ENCODE assay signal across 20 cellular contexts in genomic region chr11:61711037-61711436, GRCh38. TPM values are rescaled to one million over a fixed set of nuclear protein-coding genes. Genes with fewer than 3 reads are reported as not detected.
"Had no signal": no experiment of that assay in that cellular context is flagged by ENCODE, and none has a peak within 500 bp of the region (broad histone marks: within the 10 kb centered on the region; RNA-seq: fewer than 3 reads in every experiment).

No MANE protein-coding gene starts in this region.

- H3K27ac ChIP-seq: coronary artery, neutrophil, spleen, thoracic aorta, transverse colon, uterus had no signal

- H3K4me3 ChIP-seq: coronary artery, heart left ventricle, lung, spleen, thoracic aorta, transverse colon, uterus had no signal

- H3K4me1 Mint-ChIP-seq: stimulated activated naive CD8-positive, alpha-beta T cell treated with anti-CD3 and anti-CD28 coated beads, Interleukin-15, amount 100 ng/mL, for 72 hours had no signal

- H3K36me3 Mint-ChIP-seq: natural killer cell treated with Interleukin-12 subunit alpha and Interleukin-12 subunit beta and Interleukin-15 and Interleukin-18, amount 100 ng/mL, for 72 hours; stimulated activated naive B cell treated with anti-CD40 and anti-IgM and Interleukin-4, amounts not matched to agents 10 μg/mL and 1 μg/mL and 100 μg/mL, for 72 hours had no signal

- H3K36me3 ChIP-seq: heart left ventricle, neutrophil, spleen, thoracic aorta, transverse colon, uterus had no signal

- H3K4me1 ChIP-seq: uterus had no signal

- H3K9me3 ChIP-seq: heart left ventricle, neutrophil, spleen, thoracic aorta, transverse colon, uterus had no signal

- H3K27me3 ChIP-seq: heart left ventricle, neutrophil, spleen, transverse colon, uterus had no signal

- H3K4me3 Mint-ChIP-seq: natural killer cell treated with Interleukin-12 subunit alpha and Interleukin-12 subunit beta and Interleukin-15 and Interleukin-18, amount 100 ng/mL, for 72 hours; stimulated activated naive B cell treated with anti-CD40 and anti-IgM and Interleukin-4, amounts not matched to agents 10 μg/mL and 1 μg/mL and 100 μg/mL, for 72 hours; stimulated activated naive CD8-positive, alpha-beta T cell treated with anti-CD3 and anti-CD28 coated beads, Interleukin-15, amount 100 ng/mL, for 72 hours had no signal

- ATAC-seq: heart left ventricle; left colon; left ventricle myocardium superior; natural killer cell treated with Interleukin-12 subunit alpha and Interleukin-12 subunit beta and Interleukin-15 and Interleukin-18, amount 100 ng/mL, for 72 hours; sciatic nerve; stimulated activated naive B cell treated with anti-CD40 and anti-IgM and Interleukin-4, amounts not matched to agents 10 μg/mL and 1 μg/mL and 100 μg/mL, for 72 hours; stimulated activated naive CD8-positive, alpha-beta T cell treated with anti-CD3 and anti-CD28 coated beads, Interleukin-15, amount 100 ng/mL, for 72 hours had no signal

- H3K9me3 Mint-ChIP-seq: natural killer cell treated with Interleukin-12 subunit alpha and Interleukin-12 subunit beta and Interleukin-15 and Interleukin-18, amount 100 ng/mL, for 72 hours; stimulated activated naive B cell treated with anti-CD40 and anti-IgM and Interleukin-4, amounts not matched to agents 10 μg/mL and 1 μg/mL and 100 μg/mL, for 72 hours; stimulated activated naive CD8-positive, alpha-beta T cell treated with anti-CD3 and anti-CD28 coated beads, Interleukin-15, amount 100 ng/mL, for 72 hours had no signal

- H3K27me3 Mint-ChIP-seq: stimulated activated naive CD8-positive, alpha-beta T cell treated with anti-CD3 and anti-CD28 coated beads, Interleukin-15, amount 100 ng/mL, for 72 hours had no signal

- H3K27ac Mint-ChIP-seq: natural killer cell treated with Interleukin-12 subunit alpha and Interleukin-12 subunit beta and Interleukin-15 and Interleukin-18, amount 100 ng/mL, for 72 hours; stimulated activated naive B cell treated with anti-CD40 and anti-IgM and Interleukin-4, amounts not matched to agents 10 μg/mL and 1 μg/mL and 100 μg/mL, for 72 hours; stimulated activated naive CD8-positive, alpha-beta T cell treated with anti-CD3 and anti-CD28 coated beads, Interleukin-15, amount 100 ng/mL, for 72 hours had no signal

- DNase-seq: foreskin melanocyte; heart left ventricle; left colon; left ventricle myocardium superior; mesenchymal stem cell; midbrain; spleen; stimulated activated CD4-positive, alpha-beta T cell treated with anti-CD3 and anti-CD28 coated beads, Interleukin-2, amount 100 ng/mL, for 24 hours; stimulated activated CD4-positive, alpha-beta T cell treated with anti-CD3 and anti-CD28 coated beads, Interleukin-4, amount 100 ng/mL, for 4 hours; stimulated activated naive B cell treated with anti-CD40 and anti-IgM and Interleukin-4, amounts not matched to agents 10 μg/mL and 1 μg/mL and 100 μg/mL, for 72 hours; stimulated activated naive CD8-positive, alpha-beta T cell treated with anti-CD3 and anti-CD28 coated beads, Interleukin-15, amount 100 ng/mL, for 72 hours; transverse colon; uterus had no signal

RNA-seq across cellular contexts. Expression of gene MYRF, which starts 41.4 kb away (rescaled TPM):
- total RNA-seq: skeletal muscle tissue had no signal
